In genomic region chr4:2755821-2756690, GRCh38 we compare ENCODE assay signal across 8 cellular contexts. TPM values are rescaled to one million over a fixed set of nuclear protein-coding genes. Genes with fewer than 3 reads are reported as not detected.
DNase-seq lines count a peak whose midpoint lies in the region; ATAC-seq and TF ChIP-seq lines count a peak whose summit lies in the region.

Gene TNIP2, minus strand, starts transcription at chr4:2756336. Its CDS starts 47 bp downstream, at chr4:2756289.

- H3K36me3 ChIP-seq in HUES64 (ENCODE audit: insufficient read depth, low read length) (no peaks in the 10 kb centered on the region), RWPE2 (ENCODE audit: low read depth) (no peaks in the 10 kb centered on the region), neuron (ENCODE audit: insufficient read depth, low read length) (peaks cover 3% of the 10 kb centered on the region), subcutaneous abdominal adipose tissue (ENCODE audit: control insufficient read depth in 5 of 5, insufficient read depth in 5 of 5, low read length in 5 of 5) (peaks cover 0 to 9% (median 0%) of the 10 kb centered on the region in 5 donors)

- H3K9ac ChIP-seq in HUES64 (ENCODE audit: low read depth, low read length) (peak within 1 kb of the TSS; percentile 84), subcutaneous abdominal adipose tissue (ENCODE audit: low read length in 5 of 5) (peak within 1 kb of the TSS; percentile 48 to 90 (median 86))

- H3K9me3 ChIP-seq in HUES64 (ENCODE audit: insufficient read depth, low read depth, low read length) (no peaks in the 10 kb centered on the region), RWPE2 (ENCODE audit: severe bottlenecking) (no peaks in the 10 kb centered on the region), neuron (ENCODE audit: low read length) (no peaks in the 10 kb centered on the region), subcutaneous abdominal adipose tissue (ENCODE audit: control insufficient read depth in 5 of 5, low read length in 5 of 5) (no peaks in the 10 kb centered on the region)

- H3K4me3 ChIP-seq in HUES64 (ENCODE audit: low read length) (peak within 1 kb of the TSS; percentile 88), RWPE2 (ENCODE audit: severe bottlenecking) (peak within 1 kb of the TSS; percentile 67), neuron (ENCODE audit: low read length) (peak within 1 kb of the TSS; percentile 93), subcutaneous abdominal adipose tissue (ENCODE audit: low read depth in 1 of 5, low read length in 5 of 5) (peak within 1 kb of the TSS; percentile 69 to 88 (median 83))

- H3K27ac ChIP-seq in HUES64 (ENCODE audit: low read depth, low read length) (peak within 1 kb of the TSS; percentile 71; the same call in 1 of the 2 replicates), RWPE2 (ENCODE audit: poor library complexity, severe bottlenecking) (peak within 1 kb of the TSS; percentile 57), foreskin keratinocyte (peak within 1 kb of the TSS; percentile 97), subcutaneous abdominal adipose tissue (ENCODE audit: low read depth, low read length) (peak within 1 kb of the TSS; percentile 57)

- ATAC-seq in GM19467 (IDR thresholded peaks at IDR 0.05; ENCODE audit: unreplicated experiment) (peak; percentile 62), RWPE2 (ENCODE audit: low read depth) (peak; percentile 85), foreskin keratinocyte (peak; percentile 82)

- no peaks in the 10 kb centered on the region for H3K27me3 ChIP-seq in HUES64 (ENCODE audit: insufficient read depth, low read length)
- no peaks in the 10 kb centered on the region for H3K27me3 ChIP-seq in RWPE2 (ENCODE audit: insufficient read depth, poor library complexity, severe bottlenecking)
- H3K27me3 ChIP-seq in foreskin keratinocyte: no peaks in the 10 kb centered on the region
- H3K27me3 ChIP-seq in neuron (ENCODE audit: insufficient read depth, low read length): no peaks in the 10 kb centered on the region
- no peaks in the 10 kb centered on the region for H3K27me3 ChIP-seq in subcutaneous abdominal adipose tissue (ENCODE audit: control insufficient read depth in 5 of 5, insufficient read depth in 4 of 5, low read length in 5 of 5)

- peak within 1 kb of the TSS; percentile 32 for H2AFZ ChIP-seq in neuron (ENCODE audit: low read depth, low read length)

- TF ChIP-seq CTCF in RWPE2 (IDR thresholded peaks at IDR 0.05; ENCODE audit: poor library complexity, severe bottlenecking) (peak; percentile 9), foreskin keratinocyte (conservative IDR thresholded peaks at IDR 0.05) (peak; percentile 57)

- peak; percentile 73 for DNase-seq in COR-L47 (lab: John Stamatoyannopoulos, UW)
- DNase-seq in RWPE2 (ENCODE audit: low spot score): no peak
- DNase-seq in activated gamma-delta T cell treated with Interleukin-2 at 50 U/mL for 16 hours: peak; percentile 72
- peak; percentile 32 to 52 for DNase-seq in foreskin keratinocyte

- H3K4me1 ChIP-seq in HUES64 (ENCODE audit: insufficient read depth, low read length) (peaks cover 3% of the 10 kb centered on the region; the same call in 1 of the 2 replicates), RWPE2 (ENCODE audit: insufficient read depth, poor library complexity, severe bottlenecking) (peaks cover 9% of the 10 kb centered on the region), foreskin keratinocyte (no peaks in the 10 kb centered on the region), neuron (ENCODE audit: insufficient read depth, low read length) (peaks cover 9% of the 10 kb centered on the region), subcutaneous abdominal adipose tissue (ENCODE audit: control insufficient read depth in 5 of 5, insufficient read depth in 5 of 5, low read length in 5 of 5) (peaks cover 3 to 22% (median 15%) of the 10 kb centered on the region in 5 donors)

- under 1% methylated on average over 70 of the region's 96 CpGs for WGBS in HUES64

RNA-seq across cellular contexts. Expression of gene TNIP2, which starts in this region (rescaled TPM):
- polyA plus RNA-seq in HUES64 (2013, experiment 1 of 2): 27.5 TPM
- polyA plus RNA-seq in HUES64 (2013, experiment 2 of 2): 26.4 TPM
- total RNA-seq in foreskin keratinocyte: 35.5 and 35.6 TPM in 2 replicates
- polyA plus RNA-seq in foreskin keratinocyte: 36.6 and 41.3 TPM in 2 replicates
